23 cellular contexts compared by ENCODE assay signal in genomic region chr1:178498896-178499675, GRCh38. TPM values are rescaled to one million over a fixed set of nuclear protein-coding genes. Genes with fewer than 3 reads are reported as not detected.
"Had no signal": no experiment of that assay in that cellular context is flagged by ENCODE, and none has a peak within 500 bp of the region (broad histone marks: within the 10 kb centered on the region; RNA-seq: fewer than 3 reads in every experiment).

No MANE protein-coding gene starts in this region.

- H3K27me3 Mint-ChIP-seq: activated naive CD8-positive, alpha-beta T cell treated with anti-CD3 and anti-CD28 coated beads for 36 hours; dendritic cell treated with granulocyte-macrophage colony-stimulating factor and Interleukin-4, amounts not matched to agents 40 ng/mL and 50 ng/mL, for 4 days had no signal

- H3K27ac Mint-ChIP-seq: activated naive CD8-positive, alpha-beta T cell treated with anti-CD3 and anti-CD28 coated beads for 36 hours; activated T-cell treated with anti-CD3 and anti-CD28 coated beads, Interleukin-2, amount 50 U/mL, for 72 hours; dendritic cell treated with granulocyte-macrophage colony-stimulating factor and Interleukin-4, amounts not matched to agents 40 ng/mL and 50 ng/mL, for 4 days; stimulated activated memory B cell treated with anti-CD40 and anti-IgM and Interleukin-4, amounts not matched to agents 10 μg/mL and 1 μg/mL and 100 μg/mL, for 72 hours; T-helper 1 cell treated with Interleukin-12 subunit alpha and Interleukin-12 subunit beta and Interleukin-4 antibody, amounts not matched to agents 30 μg/mL and 1 μg/mL, for 36 hours had no signal

- H3K79me2 ChIP-seq: parathyroid adenoma had no signal

- H3K4me1 ChIP-seq: parathyroid adenoma, sigmoid colon, upper lobe of right lung had no signal

- H3K27me3 ChIP-seq: sigmoid colon, spleen, upper lobe of right lung had no signal

- H3K9ac ChIP-seq: parathyroid adenoma had no signal

- ATAC-seq: activated CD4-positive, CD25-positive, alpha-beta regulatory T cell treated with anti-CD3 and anti-CD28 coated beads, Interleukin-2, amount 50 U/mL, for 24 hours; activated T-cell treated with anti-CD3 and anti-CD28 coated beads, Interleukin-2, amount 50 U/mL, for 72 hours; stimulated activated memory B cell treated with anti-CD40 and anti-IgM and Interleukin-4, amounts not matched to agents 10 μg/mL and 1 μg/mL and 100 μg/mL, for 72 hours had no signal

- H3K36me3 Mint-ChIP-seq: activated naive CD8-positive, alpha-beta T cell treated with anti-CD3 and anti-CD28 coated beads for 36 hours; stimulated activated memory B cell treated with anti-CD40 and anti-IgM and Interleukin-4, amounts not matched to agents 10 μg/mL and 1 μg/mL and 100 μg/mL, for 72 hours had no signal

- H3K4me3 Mint-ChIP-seq: activated naive CD8-positive, alpha-beta T cell treated with anti-CD3 and anti-CD28 coated beads for 36 hours; activated T-cell treated with anti-CD3 and anti-CD28 coated beads, Interleukin-2, amount 50 U/mL, for 72 hours; dendritic cell treated with granulocyte-macrophage colony-stimulating factor and Interleukin-4, amounts not matched to agents 40 ng/mL and 50 ng/mL, for 4 days; neural crest cell; stimulated activated memory B cell treated with anti-CD40 and anti-IgM and Interleukin-4, amounts not matched to agents 10 μg/mL and 1 μg/mL and 100 μg/mL, for 72 hours; T-helper 1 cell treated with Interleukin-12 subunit alpha and Interleukin-12 subunit beta and Interleukin-4 antibody, amounts not matched to agents 30 μg/mL and 1 μg/mL, for 36 hours had no signal

- H2AFZ ChIP-seq: parathyroid adenoma had no signal

- H3K4me3 ChIP-seq: left ventricle myocardium inferior, sigmoid colon, spleen, thoracic aorta, upper lobe of right lung had no signal

- H3K9me3 ChIP-seq: left ventricle myocardium inferior, sigmoid colon, spleen, thoracic aorta, upper lobe of right lung had no signal

- H3K36me3 ChIP-seq: left ventricle myocardium inferior, sigmoid colon, spleen, thoracic aorta, upper lobe of right lung had no signal

- DNase-seq: activated CD4-positive, alpha-beta T cell treated with anti-CD3 and anti-CD28 coated beads, Interleukin-2, amount 50 U/mL, for 1 hour; activated naive CD8-positive, alpha-beta T cell treated with anti-CD3 and anti-CD28 coated beads for 36 hours; activated T-cell treated with anti-CD3 and anti-CD28 coated beads, Interleukin-2, amount 50 U/mL, for 72 hours; amniotic stem cell; effector memory CD4-positive, alpha-beta T cell; foreskin fibroblast; hippocampal formation; left ventricle myocardium inferior; mammary epithelial cell; sigmoid colon; spleen; stimulated activated CD4-positive, alpha-beta T cell treated with anti-CD3 and anti-CD28 coated beads, Interleukin-4, amount 100 ng/mL, for 4 hours; upper lobe of right lung had no signal

- H3K9me3 Mint-ChIP-seq: activated naive CD8-positive, alpha-beta T cell treated with anti-CD3 and anti-CD28 coated beads for 36 hours; activated T-cell treated with anti-CD3 and anti-CD28 coated beads, Interleukin-2, amount 50 U/mL, for 72 hours; dendritic cell treated with granulocyte-macrophage colony-stimulating factor and Interleukin-4, amounts not matched to agents 40 ng/mL and 50 ng/mL, for 4 days; neural crest cell; stimulated activated memory B cell treated with anti-CD40 and anti-IgM and Interleukin-4, amounts not matched to agents 10 μg/mL and 1 μg/mL and 100 μg/mL, for 72 hours; T-helper 1 cell treated with Interleukin-12 subunit alpha and Interleukin-12 subunit beta and Interleukin-4 antibody, amounts not matched to agents 30 μg/mL and 1 μg/mL, for 36 hours had no signal

- H3K4me1 Mint-ChIP-seq: activated naive CD8-positive, alpha-beta T cell treated with anti-CD3 and anti-CD28 coated beads for 36 hours; stimulated activated memory B cell treated with anti-CD40 and anti-IgM and Interleukin-4, amounts not matched to agents 10 μg/mL and 1 μg/mL and 100 μg/mL, for 72 hours had no signal

- H3K27ac ChIP-seq: left ventricle myocardium inferior, parathyroid adenoma, sigmoid colon, spleen, thoracic aorta, upper lobe of right lung had no signal

RNA-seq across cellular contexts. Expression of gene CLEC20A, which starts 2.3 kb away (rescaled TPM):
- total RNA-seq: activated naive CD8-positive, alpha-beta T cell treated with anti-CD3 and anti-CD28 coated beads for 36 hours; activated T-cell treated with anti-CD3 and anti-CD28 coated beads, Interleukin-2, amount 50 U/mL, for 72 hours; cerebellum; kidney epithelial cell; left ventricle myocardium inferior; mammary epithelial cell; myocyte; neural crest cell; sigmoid colon; upper lobe of right lung had no signal
- polyA plus RNA-seq: mammary epithelial cell had no signal

RNA-seq across cellular contexts. Expression of gene TEX35, which starts 13.8 kb away (rescaled TPM):
- total RNA-seq: activated naive CD8-positive, alpha-beta T cell treated with anti-CD3 and anti-CD28 coated beads for 36 hours; activated T-cell treated with anti-CD3 and anti-CD28 coated beads, Interleukin-2, amount 50 U/mL, for 72 hours; cerebellum; kidney epithelial cell; left ventricle myocardium inferior; mammary epithelial cell; myocyte; neural crest cell; sigmoid colon; spleen; thoracic aorta; upper lobe of right lung had no signal
- polyA plus RNA-seq: mammary epithelial cell, sigmoid colon had no signal
